Comparison of ENCODE assay signal across 8 cellular contexts in the genomic region with DNA sequence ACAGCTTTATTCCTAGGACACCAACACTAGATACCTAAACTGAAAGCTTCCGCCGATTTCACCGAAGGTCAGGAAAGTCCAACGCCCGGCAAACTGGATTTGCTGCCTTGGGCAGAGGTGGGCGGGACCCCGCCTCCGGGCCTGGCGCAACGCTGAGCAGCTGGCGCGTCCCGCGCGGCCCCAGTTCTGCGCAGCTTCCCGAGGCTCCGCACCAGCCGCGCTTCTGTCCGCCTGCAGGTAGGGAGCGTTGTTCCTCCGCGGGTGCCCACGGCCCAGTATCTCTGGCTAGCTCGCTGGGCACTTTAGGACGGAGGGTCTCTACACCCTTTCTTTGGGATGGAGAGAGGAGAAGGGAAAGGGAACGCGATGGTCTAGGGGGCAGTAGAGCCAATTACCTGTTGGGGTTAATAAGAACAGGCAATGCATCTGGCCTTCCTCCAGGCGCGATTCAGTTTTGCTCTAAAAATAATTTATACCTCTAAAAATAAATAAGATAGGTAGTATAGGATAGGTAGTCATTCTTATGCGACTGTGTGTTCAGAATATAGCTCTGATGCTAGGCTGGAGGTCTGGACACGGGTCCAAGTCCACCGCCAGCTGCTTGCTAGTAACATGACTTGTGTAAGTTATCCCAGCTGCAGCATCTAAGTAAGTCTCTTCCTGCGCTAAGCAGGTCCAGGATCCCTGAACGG. TPM values are rescaled to one million over a fixed set of nuclear protein-coding genes. Genes with fewer than 3 reads are reported as not detected.
DNase-seq lines count a peak whose midpoint lies in the region; ATAC-seq and TF ChIP-seq lines count a peak whose summit lies in the region.

A gene (plus strand): TSS at position 183 of the 692 bp plus-strand sequence. CDS start 5,572 bp downstream, outside the sequence.

- H3K27ac ChIP-seq in CD4-positive, CD25-positive, alpha-beta regulatory T cell (ENCODE audit: insufficient read depth, low read length, poor library complexity, severe bottlenecking), result peak within 1 kb of the TSS; percentile 89

- no peaks in the 10 kb centered on the region for H3K27me3 Mint-ChIP-seq in CD4-positive, CD25-positive, alpha-beta regulatory T cell

- H3K36me3 Mint-ChIP-seq in CD4-positive, CD25-positive, alpha-beta regulatory T cell, result no peaks in the 10 kb centered on the region

- H3K9me3 ChIP-seq in CD4-positive, CD25-positive, alpha-beta regulatory T cell (ENCODE audit: control insufficient read depth in 2 of 2, low read length in 2 of 2), result no peaks in the 10 kb centered on the region
- H3K9me3 ChIP-seq in NT2/D1 (ENCODE audit: insufficient read depth, low read length), result no peaks in the 10 kb centered on the region

- peak within 1 kb of the TSS; percentile 98 for H3K4me3 ChIP-seq in CD4-positive, CD25-positive, alpha-beta regulatory T cell (ENCODE audit: low read depth, low read length)
- peak within 1 kb of the TSS; percentile 2 for H3K4me3 ChIP-seq in NT2/D1 (ENCODE audit: insufficient read length, low read depth)
- H3K4me3 ChIP-seq in epithelial cell of proximal tubule (ENCODE audit: low read depth, low read length), result peak within 1 kb of the TSS; percentile 78

- peaks cover 0 to 4% (median 0%) of the 10 kb centered on the region in 7 donors for H3K9me3 Mint-ChIP-seq in CD4-positive, CD25-positive, alpha-beta regulatory T cell

- DNase-seq in CD4-positive, CD25-positive, alpha-beta regulatory T cell, result peak; percentile 71 to 87 (median 78)
- DNase-seq in NT2/D1 (ENCODE audit: low read depth, low spot score) (peak; percentile 80), activated T-cell treated with anti-CD3 and anti-CD28 coated beads for 24 hours (ENCODE audit: low read depth) (peak; percentile 76), epithelial cell of proximal tubule (ENCODE audit: low read depth) (peak; percentile 78), mucosa of gallbladder (ENCODE audit: low spot score) (peak; percentile 91)
- DNase-seq in stimulated activated CD8-positive, alpha-beta memory T cell treated with anti-CD3 and anti-CD28 coated beads, Interleukin-4, amount 100 ng/mL, for 24 hours (ENCODE audit: low read depth), result peak; percentile 78

- peak within 1 kb of the TSS; percentile 96 to 98 (median 96) for H3K4me3 Mint-ChIP-seq in CD4-positive, CD25-positive, alpha-beta regulatory T cell

- H3K36me3 ChIP-seq in CD4-positive, CD25-positive, alpha-beta regulatory T cell (ENCODE audit: control insufficient read depth, insufficient read depth, low read length), result no peaks in the 10 kb centered on the region
- no peaks in the 10 kb centered on the region for H3K36me3 ChIP-seq in NT2/D1 (ENCODE audit: insufficient read depth, insufficient read length, low read length)

- peak within 1 kb of the TSS; percentile 93 to 99 (median 99) for H3K27ac Mint-ChIP-seq in CD4-positive, CD25-positive, alpha-beta regulatory T cell

- peak; percentile 91 to 93 for ATAC-seq in CD4-positive, CD25-positive, alpha-beta regulatory T cell (ENCODE audit: low read depth in 2 of 2)
- ATAC-seq in GM19395 (IDR thresholded peaks at IDR 0.05; ENCODE audit: unreplicated experiment) (peak; percentile 55), HG03571 (IDR thresholded peaks at IDR 0.05; ENCODE audit: unreplicated experiment) (peak; percentile 60)

- H3K27me3 ChIP-seq in CD4-positive, CD25-positive, alpha-beta regulatory T cell (ENCODE audit: control insufficient read depth, insufficient read depth, low read length), result no peaks in the 10 kb centered on the region
- H3K27me3 ChIP-seq in NT2/D1 (ENCODE audit: insufficient read depth, insufficient read length), result peaks cover 10% of the 10 kb centered on the region

- peaks cover 14% of the 10 kb centered on the region for H3K4me1 ChIP-seq in CD4-positive, CD25-positive, alpha-beta regulatory T cell (ENCODE audit: control insufficient read depth, insufficient read depth, low read length, poor library complexity, severe bottlenecking)
- no peaks in the 10 kb centered on the region for H3K4me1 ChIP-seq in NT2/D1 (ENCODE audit: insufficient read depth, insufficient read length)

- TF ChIP-seq CTCF in epithelial cell of proximal tubule (conservative IDR thresholded peaks at IDR 0.05; ENCODE audit: low read depth, low read length), result peak; percentile 75

- no peak within 1 kb of the TSS for H3K9ac ChIP-seq in NT2/D1 (ENCODE audit: insufficient read length, low read depth)

- H3K4me1 Mint-ChIP-seq in CD4-positive, CD25-positive, alpha-beta regulatory T cell, result peaks cover 24 to 50% (median 34%) of the 10 kb centered on the region in 4 donors

RNA-seq across cellular contexts. Expression of the gene that starts here (rescaled TPM):
- total RNA-seq in CD4-positive, CD25-positive, alpha-beta regulatory T cell, result 7.0 TPM
- polyA plus RNA-seq in CD4-positive, CD25-positive, alpha-beta regulatory T cell, result 1 to 10 TPM in 3 of 4 donors, under 1 TPM in 1; 0.72 to 3.6 (median 1.6) TPM
- total RNA-seq in epithelial cell of proximal tubule (16.1 and 22.1 TPM in 2 replicates), mucosa of gallbladder (2.3 TPM)

Comparison
In these comparisons a context has a peak if more than half of its experiments do, and no peak if none do; other contexts are left out.
1. Peak in every context shown above with its lines: DNase-seq, ATAC-seq, H3K4me3 ChIP-seq and H3K27ac ChIP-seq.
2. H3K4me3 ChIP-seq: peak in every context shown above with its lines; median percentile 98 in CD4-positive, CD25-positive, alpha-beta regulatory T cell; 78 in epithelial cell of proximal tubule; 2 in NT2/D1.